Comparison of ENCODE assay signal across 27 cellular contexts in genomic region chr5:161562446-161562845, GRCh38. TPM values are rescaled to one million over a fixed set of nuclear protein-coding genes. Genes with fewer than 3 reads are reported as not detected.
"Had no signal": no experiment of that assay in that cellular context is flagged by ENCODE, and none has a peak within 500 bp of the region (broad histone marks: within the 10 kb centered on the region; RNA-seq: fewer than 3 reads in every experiment).

No MANE protein-coding gene starts in this region.

- H3K4me1 ChIP-seq: esophagus muscularis mucosa, foreskin keratinocyte, gastroesophageal sphincter, heart right ventricle, left lung, lower lobe of right lung had no signal

- H3K9me3 ChIP-seq: esophagus muscularis mucosa, gastroesophageal sphincter, heart right ventricle, left lung, lower lobe of right lung had no signal

- FAIRE-seq: colon, endothelial cell of umbilical vein, frontal cortex, islet of Langerhans, keratinocyte had no signal

- H3K36me3 ChIP-seq: esophagus muscularis mucosa, gastroesophageal sphincter, heart right ventricle, left lung, lower lobe of right lung had no signal

- DNase-seq: dermis blood vessel endothelial cell; dorsolateral prefrontal cortex; effector CD4-positive, alpha-beta T cell; effector memory CD4-positive, alpha-beta T cell; foreskin keratinocyte; glutamatergic neuron; heart right ventricle; hippocampal formation; left cardiac atrium; left lung; left ventricle myocardium superior; lower lobe of right lung; mesenchymal stem cell; midbrain; naive thymus-derived CD4-positive, alpha-beta T cell had no signal

- H3K27me3 ChIP-seq: dorsolateral prefrontal cortex, foreskin keratinocyte, heart right ventricle, left lung had no signal

- ATAC-seq: foreskin keratinocyte; gastroesophageal sphincter; heart right ventricle; left cardiac atrium; left lung; left ventricle myocardium superior; lower lobe of right lung; naive thymus-derived CD4-positive, alpha-beta T cell had no signal

- H3K4me3 ChIP-seq: coronary artery, dorsolateral prefrontal cortex, esophagus muscularis mucosa, gastroesophageal sphincter, heart right ventricle, left lung, lower lobe of right lung had no signal

- H3K27ac ChIP-seq: coronary artery, dorsolateral prefrontal cortex, esophagus muscularis mucosa, foreskin keratinocyte, gastroesophageal sphincter, heart right ventricle, left lung, lower lobe of right lung had no signal

RNA-seq across cellular contexts. Expression of gene GABRB2, which starts 15.9 kb away (rescaled TPM):
- total RNA-seq: dermis blood vessel endothelial cell; endothelial cell of umbilical vein; epithelial cell of proximal tubule; foreskin keratinocyte; kidney epithelial cell; lung microvascular endothelial cell; mononuclear cell; naive thymus-derived CD4-positive, alpha-beta T cell had no signal
- polyA plus RNA-seq: endothelial cell of umbilical vein; foreskin keratinocyte; keratinocyte; naive thymus-derived CD4-positive, alpha-beta T cell had no signal
